Comparison of ENCODE assay signal across 17 cellular contexts in genomic region chr11:116697639-116698038, GRCh38.
"Had no signal": no experiment of that assay in that cellular context is flagged by ENCODE, and none has a peak within 500 bp of the region (broad histone marks: within the 10 kb centered on the region; RNA-seq: fewer than 3 reads in every experiment).

No MANE protein-coding gene starts in this region.

- H3K9me3 Mint-ChIP-seq: activated CD8-positive, alpha-beta T cell treated with anti-CD3 and anti-CD28 coated beads for 36 hours; activated T-cell treated with anti-CD3 and anti-CD28 coated beads, Interleukin-2, amount 50 U/mL, for 72 hours; effector memory CD8-positive, alpha-beta T cell; nephron progenitor cell; stimulated activated naive CD8-positive, alpha-beta T cell treated with anti-CD3 and anti-CD28 coated beads, Interleukin-15, Interleukin-2, amounts not matched to agents 100 ng/mL and 50 ng/mL, for 24 hours; WTC11 had no signal

- H3K27me3 ChIP-seq: ascending aorta, upper lobe of right lung had no signal

- H3K27me3 Mint-ChIP-seq: activated CD8-positive, alpha-beta T cell treated with anti-CD3 and anti-CD28 coated beads for 36 hours; stimulated activated naive CD8-positive, alpha-beta T cell treated with anti-CD3 and anti-CD28 coated beads, Interleukin-15, Interleukin-2, amounts not matched to agents 100 ng/mL and 50 ng/mL, for 24 hours had no signal

- H3K9me3 ChIP-seq: ascending aorta, upper lobe of right lung had no signal

- H3K4me1 ChIP-seq: ascending aorta, upper lobe of right lung had no signal

- H3K27ac ChIP-seq: ascending aorta, hepatocyte, SK-N-MC, upper lobe of right lung had no signal

- DNase-seq: activated CD4-positive, alpha-beta T cell treated with anti-CD3 and anti-CD28 coated beads for 4 hours; activated CD8-positive, alpha-beta T cell treated with anti-CD3 and anti-CD28 coated beads for 36 hours; activated effector memory CD4-positive, alpha-beta T cell treated with anti-CD3 and anti-CD28 coated beads, Interleukin-2, amount 50 U/mL, for 16 hours; activated naive CD4-positive, alpha-beta T cell treated with anti-CD3 and anti-CD28 coated beads, Interleukin-2, amount 50 U/mL, for 16 hours; activated T-cell treated with anti-CD3 and anti-CD28 coated beads, Interleukin-2, amount 50 U/mL, for 72 hours; dermis blood vessel endothelial cell; effector memory CD8-positive, alpha-beta T cell; foreskin fibroblast; nephron progenitor cell; occipital lobe; upper lobe of right lung had no signal

- H3K27ac Mint-ChIP-seq: activated CD8-positive, alpha-beta T cell treated with anti-CD3 and anti-CD28 coated beads for 36 hours; activated T-cell treated with anti-CD3 and anti-CD28 coated beads, Interleukin-2, amount 50 U/mL, for 72 hours; effector memory CD8-positive, alpha-beta T cell; nephron progenitor cell; progenitor cell of endocrine pancreas; stimulated activated naive CD8-positive, alpha-beta T cell treated with anti-CD3 and anti-CD28 coated beads, Interleukin-15, Interleukin-2, amounts not matched to agents 100 ng/mL and 50 ng/mL, for 24 hours; WTC11 had no signal

- H3K4me3 Mint-ChIP-seq: activated CD8-positive, alpha-beta T cell treated with anti-CD3 and anti-CD28 coated beads for 36 hours; activated T-cell treated with anti-CD3 and anti-CD28 coated beads, Interleukin-2, amount 50 U/mL, for 72 hours; effector memory CD8-positive, alpha-beta T cell; nephron progenitor cell; stimulated activated naive CD8-positive, alpha-beta T cell treated with anti-CD3 and anti-CD28 coated beads, Interleukin-15, Interleukin-2, amounts not matched to agents 100 ng/mL and 50 ng/mL, for 24 hours; WTC11 had no signal

- H3K36me3 ChIP-seq: ascending aorta, upper lobe of right lung had no signal

- H3K4me3 ChIP-seq: ascending aorta, hepatocyte, SK-N-MC, upper lobe of right lung had no signal

- ATAC-seq: upper lobe of right lung had no signal

- H3K36me3 Mint-ChIP-seq: WTC11 had no signal
